Comparison of ENCODE assay signal across 9 cellular contexts in the genomic region with DNA sequence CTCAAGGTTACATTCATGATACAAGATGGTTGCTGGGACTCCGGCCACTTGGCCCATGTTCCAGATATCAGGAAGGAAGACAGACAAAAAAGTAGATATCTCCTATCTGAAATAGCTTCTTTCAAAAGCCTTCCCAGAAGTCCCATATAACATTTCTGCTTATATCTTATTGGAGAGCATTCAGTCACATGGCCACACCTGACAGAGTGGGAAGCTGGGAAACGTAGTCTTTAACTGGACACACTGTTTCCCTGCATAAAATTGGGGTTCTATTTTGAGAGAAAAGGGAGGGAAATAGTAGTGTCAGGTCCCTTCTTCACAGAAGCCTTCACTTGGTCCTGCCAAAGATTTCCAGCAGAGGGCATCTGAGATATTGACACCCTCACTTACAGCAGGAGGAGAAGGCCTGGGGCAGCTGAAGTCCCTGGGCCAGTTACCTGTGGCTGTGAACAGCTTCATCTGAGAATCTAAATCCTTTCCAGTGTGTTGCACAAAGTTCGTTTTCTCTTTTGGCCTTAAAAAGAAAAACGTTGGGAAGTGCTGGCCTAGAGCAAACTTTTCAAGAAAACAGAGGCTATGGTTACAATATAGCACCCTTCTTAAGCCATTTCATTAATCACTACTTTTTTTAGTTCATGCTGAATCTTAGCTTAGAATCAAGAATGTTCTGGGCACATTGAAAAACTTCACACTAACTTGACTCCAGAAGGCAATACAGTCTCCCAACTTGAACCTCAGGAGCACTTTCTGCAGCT. TPM values are rescaled to one million over a fixed set of nuclear protein-coding genes. Genes with fewer than 3 reads are reported as not detected.
DNase-seq lines count a peak whose midpoint lies in the region; ATAC-seq and TF ChIP-seq lines count a peak whose summit lies in the region.
"Had no signal": no experiment of that assay in that cellular context is flagged by ENCODE, and none has a peak within 500 bp of the region (broad histone marks: within the 10 kb centered on the region; RNA-seq: fewer than 3 reads in every experiment).

No MANE protein-coding gene starts in this region.

- peaks cover 6% of the 10 kb centered on the region; the same call in 1 of the 2 replicates for H3K27me3 Mint-ChIP-seq in H9 (ENCODE audit: low read depth)
- H3K27me3 Mint-ChIP-seq in activated naive CD4-positive, alpha-beta T cell treated with anti-CD3 and anti-CD28 coated beads for 36 hours (ENCODE audit: low read depth) = no peaks in the 10 kb centered on the region
- peaks cover 0 to 2% (median 2%) of the 10 kb centered on the region in 3 donors for H3K27me3 Mint-ChIP-seq in immature natural killer cell (ENCODE audit: low read depth in 3 of 3)
- H3K27me3 Mint-ChIP-seq: activated B cell treated with CpG ODN at 0.5 μM for 24 hours had no signal

- H3K9ac ChIP-seq in H9 (ENCODE audit: extremely low read depth, insufficient read length, low read length) = no peak overlapping the region

- intact Hi-C loops in activated naive CD4-positive, alpha-beta T cell treated with anti-CD3 and anti-CD28 coated beads for 36 hours (cut with micrococcal nuclease) = loop anchor here (1.0 to 2.0 kb wide), 5 partner anchors 22 to 274 kb away; partner anchors contain the start of gene SPEF2

- H3K4me1 Mint-ChIP-seq in H9 (peaks cover 11 to 18% of the 10 kb centered on the region in 2 experiments), immature natural killer cell (no peaks in the 10 kb centered on the region)
- H3K4me1 Mint-ChIP-seq in activated naive CD4-positive, alpha-beta T cell treated with anti-CD3 and anti-CD28 coated beads for 36 hours (ENCODE audit: low read depth) = peaks cover 9% of the 10 kb centered on the region
- H3K4me1 Mint-ChIP-seq: activated B cell treated with CpG ODN at 0.5 μM for 24 hours had no signal

- no peaks in the 10 kb centered on the region for H3K27me3 ChIP-seq in H9 (ENCODE audit: insufficient read depth, low read length)

- no peak overlapping the region for H3K4ac ChIP-seq in H9 (ENCODE audit: low read depth, low read length)

- no peak overlapping the region for H3T11ph ChIP-seq in H9 (ENCODE audit: low read length)

- no CpG with 5 or more reads among the region's 4 CpGs for WGBS in H9 (ENCODE audit: extremely low coverage, insufficient read length, low lambda C conversion rate)

- ATAC-seq in GM21529 (IDR thresholded peaks at IDR 0.05; ENCODE audit: unreplicated experiment) (no peak), GM19395 (IDR thresholded peaks at IDR 0.05; ENCODE audit: unreplicated experiment) (no peak)

- H3K18ac ChIP-seq in H9 (ENCODE audit: insufficient read length, low read depth, low read length) = no peak overlapping the region

- no peak overlapping the region for H4K8ac ChIP-seq in H9 (replicated peaks; ENCODE audit: insufficient read length, low read depth, low read length)

- no peaks in the 10 kb centered on the region for H3K79me1 ChIP-seq in H9 (ENCODE audit: insufficient read depth, low read depth, low read length, poor library complexity, severe bottlenecking)

- no peaks in the 10 kb centered on the region for H3K79me2 ChIP-seq in H9 (ENCODE audit: insufficient read depth, low read length)

- H2AK5ac ChIP-seq in H9 (ENCODE audit: insufficient read length, low read length) = no peak overlapping the region

- no peak overlapping the region for H3K27ac Mint-ChIP-seq in H9
- no peak overlapping the region for H3K27ac Mint-ChIP-seq in activated naive CD4-positive, alpha-beta T cell treated with anti-CD3 and anti-CD28 coated beads for 36 hours
- peak overlapping the region in 2 of 6 donors; percentile 4 to 53 for H3K27ac Mint-ChIP-seq in immature natural killer cell
- H3K27ac Mint-ChIP-seq: activated B cell treated with CpG ODN at 0.5 μM for 24 hours had no signal

- H3K4me3 Mint-ChIP-seq in H9 = no peak overlapping the region
- H3K4me3 Mint-ChIP-seq in activated naive CD4-positive, alpha-beta T cell treated with anti-CD3 and anti-CD28 coated beads for 36 hours = no peak overlapping the region
- no peak overlapping the region for H3K4me3 Mint-ChIP-seq in immature natural killer cell
- H3K4me3 Mint-ChIP-seq: activated B cell treated with CpG ODN at 0.5 μM for 24 hours had no signal

- H4K20me1 ChIP-seq in H9 (ENCODE audit: control insufficient read depth, insufficient read depth, insufficient read length) = no peaks in the 10 kb centered on the region

- H3K4me1 ChIP-seq in H9 (ENCODE audit: insufficient read depth, low read length) = no peaks in the 10 kb centered on the region; the same call in 1 of the 2 replicates

- H3K36me3 Mint-ChIP-seq in H9 (ENCODE audit: insufficient read depth in 1 of 3, low read depth in 3 of 3) (no peaks in the 10 kb centered on the region), immature natural killer cell (peaks cover 0 to 15% (median 7%) of the 10 kb centered on the region in 3 donors)
- no peaks in the 10 kb centered on the region for H3K36me3 Mint-ChIP-seq in activated naive CD4-positive, alpha-beta T cell treated with anti-CD3 and anti-CD28 coated beads for 36 hours (ENCODE audit: low read depth)

- H3K14ac ChIP-seq in H9 (ENCODE audit: insufficient read depth, low read length) = no peak overlapping the region

- no peaks in the 10 kb centered on the region for H3K23me2 ChIP-seq in H9 (ENCODE audit: insufficient read length, low read depth, low read length, poor library complexity, severe bottlenecking)

- H4K5ac ChIP-seq in H9 (ENCODE audit: insufficient read length, low read depth, low read length) = no peak overlapping the region

- no peak overlapping the region for H2BK20ac ChIP-seq in H9 (ENCODE audit: low read depth, low read length, poor library complexity, severe bottlenecking)

- peak; percentile 69 for TF ChIP-seq CTCF in H9 (conservative IDR thresholded peaks at IDR 0.05)

- no peaks in the 10 kb centered on the region for H3K9me3 Mint-ChIP-seq in H9
- no peaks in the 10 kb centered on the region for H3K9me3 Mint-ChIP-seq in activated naive CD4-positive, alpha-beta T cell treated with anti-CD3 and anti-CD28 coated beads for 36 hours
- no peaks in the 10 kb centered on the region for H3K9me3 Mint-ChIP-seq in immature natural killer cell
- H3K9me3 Mint-ChIP-seq: activated B cell treated with CpG ODN at 0.5 μM for 24 hours had no signal

- H2BK120ac ChIP-seq in H9 (ENCODE audit: low read depth, low read length, poor library complexity, severe bottlenecking) = no peak overlapping the region

- no peak overlapping the region for H3K23ac ChIP-seq in H9 (ENCODE audit: insufficient read length, low read depth, low read length)

- H2BK5ac ChIP-seq in H9 (ENCODE audit: insufficient read length, low read length) = no peak overlapping the region

- H3K56ac ChIP-seq in H9 (ENCODE audit: insufficient read length, low read depth, low read length) = no peak overlapping the region

- H3K27ac ChIP-seq in H9 (ENCODE audit: insufficient read length, low read depth, low read length) = no peak overlapping the region

- no peaks in the 10 kb centered on the region for H3K9me3 ChIP-seq in H9 (ENCODE audit: control insufficient read depth, low read depth, low read length)

- no peak overlapping the region for H4K91ac ChIP-seq in H9 (ENCODE audit: insufficient read length, low read depth, low read length)

- H2BK12ac ChIP-seq in H9 (ENCODE audit: insufficient read length, low read depth, low read length) = no peak overlapping the region

- no peak overlapping the region for H3K4me2 ChIP-seq in H9 (ENCODE audit: insufficient read depth, insufficient read length, low read length)

- no peak overlapping the region for H2BK15ac ChIP-seq in H9 (ENCODE audit: low read depth, low read length)

- no peak overlapping the region for H2AFZ ChIP-seq in H9 (ENCODE audit: low read length)

- CTCF ChIA-PET in activated naive CD4-positive, alpha-beta T cell treated with anti-CD3 and anti-CD28 coated beads for 36 hours (lab: Charles Lee) = interaction anchor here (0.6 to 8.7 kb wide), 37 partner anchors 8 to 281 kb away, joined by 3 to 146 read pairs (median 6); partner anchors contain the start of gene SPEF2

- DNase-seq in DMS53 (lab: John Stamatoyannopoulos, UW) = peak; percentile 65
- peak; percentile 64 for DNase-seq in H9
- DNase-seq in RPMI8226 = peak; percentile 9
- DNase-seq in activated naive CD4-positive, alpha-beta T cell treated with anti-CD3 and anti-CD28 coated beads for 36 hours = peak; percentile 83
- DNase-seq in immature natural killer cell = peak; percentile 15 to 52 (median 35)
- DNase-seq in stimulated activated CD4-positive, alpha-beta T cell treated with anti-CD3 and anti-CD28 coated beads, TNF-alpha, amount 100 ng/mL, for 48 hours (ENCODE audit: low read depth in 3 of 3) = peak; percentile 14 to 36 (median 26)
- DNase-seq: activated B cell treated with CpG ODN at 0.5 μM for 24 hours had no signal

RNA-seq across cellular contexts. Expression of gene SPEF2, which starts 33.5 kb away (rescaled TPM):
- total RNA-seq in H9 (2021) = 0.33 and 1.0 TPM in 2 replicates
- 1 to 10 TPM; 6.5 to 6.6 TPM for total RNA-seq in activated naive CD4-positive, alpha-beta T cell treated with anti-CD3 and anti-CD28 coated beads for 36 hours
- polyA plus RNA-seq in immature natural killer cell = 1 to 10 TPM; 2.2 to 5.1 (median 4.9) TPM

Comparison
In these comparisons a context has a peak if more than half of its experiments do, and no peak if none do; other contexts are left out.
1. DNase-seq: peak in every context shown above with its lines; median percentile 83 in activated naive CD4-positive, alpha-beta T cell treated with anti-CD3 and anti-CD28 coated beads for 36 hours; 65 in DMS53; 64 in H9; 35 in immature natural killer cell; 26 in stimulated activated CD4-positive, alpha-beta T cell treated with anti-CD3 and anti-CD28 coated beads, TNF-alpha, amount 100 ng/mL, for 48 hours; 9 in RPMI8226.